In genomic region chr5:10759111-10759510, GRCh38 we compare ENCODE assay signal across 14 cellular contexts. TPM values are rescaled to one million over a fixed set of nuclear protein-coding genes. Genes with fewer than 3 reads are reported as not detected.
A peak's percentile ranks its signal among the peaks of the same experiment; 100 is the strongest.
DNase-seq lines count a peak whose midpoint lies in the region; ATAC-seq and TF ChIP-seq lines count a peak whose summit lies in the region.
"Had no signal": no experiment of that assay in that cellular context is flagged by ENCODE, and none has a peak within 500 bp of the region (broad histone marks: within the 10 kb centered on the region; RNA-seq: fewer than 3 reads in every experiment).

No MANE protein-coding gene starts in this region.

- no peak overlapping the region for H3K4me3 ChIP-seq in mammary epithelial cell (replicated peaks in 1 of 3; ENCODE audit: insufficient read depth in 1 of 3, low read depth in 2 of 3, low read length in 3 of 3)

- H3K9me3 ChIP-seq in mammary epithelial cell (replicated peaks; ENCODE audit: insufficient read depth, low read length): no peaks in the 10 kb centered on the region
- H3K9me3 ChIP-seq: BE2C, tibial nerve had no signal

- TF ChIP-seq CTCF in MCF 10A (IDR thresholded peaks at IDR 0.05; ENCODE audit: unreplicated experiment) (no peak), mammary epithelial cell (conservative IDR thresholded peaks at IDR 0.05 in 1 of 2, IDR thresholded peaks at IDR 0.05 in 1 of 2; ENCODE audit: extremely low read depth in 1 of 2, insufficient read depth in 1 of 2, low read depth in 1 of 2, low read length in 2 of 2) (no peak)

- in situ Hi-C loops in mammary epithelial cell (cut with MboI; ENCODE audit: low sequenced_read_pairs in 2 of 2): no loop called here

- H3K9me3 Mint-ChIP-seq in MCF 10A (ENCODE audit: unreplicated experiment): no peaks in the 10 kb centered on the region
- H3K9me3 Mint-ChIP-seq in activated CD4-positive, alpha-beta memory T cell treated with anti-CD3 and anti-CD28 coated beads, Interleukin-2, amount 10 ng/mL, durations not matched to agents 7 days and 5 days: no peaks in the 10 kb centered on the region

- intact Hi-C loops in MCF 10A (cut with micrococcal nuclease): no loop called here
- intact Hi-C loops in mammary epithelial cell (cut with micrococcal nuclease): no loop called here
- intact Hi-C loops in left colon (cut with DNase I, micrococcal nuclease): no loop called here

- peaks cover 3% of the 10 kb centered on the region for H3K4me1 ChIP-seq in mammary epithelial cell (ENCODE audit: insufficient read depth, low read length)

- H4K20me1 ChIP-seq in mammary epithelial cell (ENCODE audit: insufficient read depth, low read length): no peaks in the 10 kb centered on the region

- no peak overlapping the region for H3K27ac Mint-ChIP-seq in MCF 10A (ENCODE audit: low read depth, unreplicated experiment)
- no peak overlapping the region for H3K27ac Mint-ChIP-seq in activated CD4-positive, alpha-beta memory T cell treated with anti-CD3 and anti-CD28 coated beads, Interleukin-2, amount 10 ng/mL, durations not matched to agents 7 days and 5 days

- peaks cover 5% of the 10 kb centered on the region for H3K4me1 Mint-ChIP-seq in MCF 10A (ENCODE audit: insufficient read depth, unreplicated experiment)
- peaks cover 56% of the 10 kb centered on the region for H3K4me1 Mint-ChIP-seq in activated CD4-positive, alpha-beta memory T cell treated with anti-CD3 and anti-CD28 coated beads, Interleukin-2, amount 10 ng/mL, durations not matched to agents 7 days and 5 days

- no peaks in the 10 kb centered on the region for H3K27me3 Mint-ChIP-seq in MCF 10A (ENCODE audit: insufficient read depth, unreplicated experiment)
- no peaks in the 10 kb centered on the region for H3K27me3 Mint-ChIP-seq in activated CD4-positive, alpha-beta memory T cell treated with anti-CD3 and anti-CD28 coated beads, Interleukin-2, amount 10 ng/mL, durations not matched to agents 7 days and 5 days

- BruUV-seq in MCF 10A (replicated peaks; lab: Mats Ljungman, UMichigan): no TSS peak
- no TSS peak for BruUV-seq in mammary epithelial cell (replicated peaks; lab: Mats Ljungman, UMichigan)

- H3K79me2 ChIP-seq in mammary epithelial cell (ENCODE audit: insufficient read depth, low read length): peaks cover 68% of the 10 kb centered on the region

- peak overlapping the region; percentile 81 for H3K4me3 Mint-ChIP-seq in MCF 10A (ENCODE audit: unreplicated experiment)
- peak overlapping the region; percentile 52 for H3K4me3 Mint-ChIP-seq in activated CD4-positive, alpha-beta memory T cell treated with anti-CD3 and anti-CD28 coated beads, Interleukin-2, amount 10 ng/mL, durations not matched to agents 7 days and 5 days

- no peaks in the 10 kb centered on the region for H3K36me3 ChIP-seq in mammary epithelial cell (ENCODE audit: insufficient read depth, low read length)
- H3K36me3 ChIP-seq: BE2C had no signal

- peak; percentile 73 for ATAC-seq in left colon
- ATAC-seq: esophagus mucosa had no signal

- H3K27ac ChIP-seq in mammary epithelial cell (ENCODE audit: insufficient read depth, low read depth, low read length): no peak overlapping the region

- H3K36me3 Mint-ChIP-seq in MCF 10A (ENCODE audit: insufficient read depth, unreplicated experiment): peaks cover 18% of the 10 kb centered on the region
- peaks cover 16% of the 10 kb centered on the region for H3K36me3 Mint-ChIP-seq in activated CD4-positive, alpha-beta memory T cell treated with anti-CD3 and anti-CD28 coated beads, Interleukin-2, amount 10 ng/mL, durations not matched to agents 7 days and 5 days (ENCODE audit: low read depth)

- H2AFZ ChIP-seq in mammary epithelial cell (ENCODE audit: low read depth, low read length): no peak overlapping the region

- POLR2A ChIA-PET in MCF 10A (lab: Yijun Ruan, JAX): no interaction called here
- POLR2A ChIA-PET in activated CD4-positive, alpha-beta memory T cell treated with anti-CD3 and anti-CD28 coated beads, Interleukin-2, amount 10 ng/mL, durations not matched to agents 7 days and 5 days (lab: Charles Lee): no interaction called here

- 93% methylated on average over 5 of the region's 6 CpGs for WGBS in mammary epithelial cell (ENCODE audit: low coverage, missing lambda C conversion rate)

- CTCF ChIA-PET in MCF 10A (lab: Yijun Ruan, JAX): no interaction called here
- CTCF ChIA-PET in mammary epithelial cell (lab: Charles Lee; ENCODE audit: low non-redundant PET): no interaction called here
- CTCF ChIA-PET in activated CD4-positive, alpha-beta memory T cell treated with anti-CD3 and anti-CD28 coated beads, Interleukin-2, amount 10 ng/mL, durations not matched to agents 7 days and 5 days (lab: Charles Lee): no interaction called here

- dilution Hi-C loops in mammary epithelial cell (cut with HindIII; ENCODE audit: low sequenced_read_pairs): no loop called here

- H3K27me3 ChIP-seq in mammary epithelial cell (ENCODE audit: insufficient read depth, low read length): no peaks in the 10 kb centered on the region
- H3K27me3 ChIP-seq: BE2C, tibial nerve had no signal

- DNase-seq in MCF 10A (ENCODE audit: unreplicated experiment) (no peak), mammary epithelial cell (no peak), left colon (peak; percentile 62 to 71), NCI-H1436 treated with DMSO at 0.1 percent for 48 hours (lab: John Stamatoyannopoulos, UW) (no peak), NCI-H2171 (lab: John Stamatoyannopoulos, UW) (no peak)
- no peak for DNase-seq in activated CD4-positive, alpha-beta memory T cell treated with anti-CD3 and anti-CD28 coated beads, Interleukin-2, amount 10 ng/mL, durations not matched to agents 7 days and 5 days
- no peak for DNase-seq in stimulated activated CD4-positive, alpha-beta T cell treated with anti-CD3 and anti-CD28 coated beads, Interleukin-2, amount 100 ng/mL, for 48 hours
- no peak for DNase-seq in effector CD8-positive, alpha-beta T cell (lab: John Stamatoyannopoulos, UW)
- DNase-seq: activated CD4-positive, CD25-positive, alpha-beta regulatory T cell; BE2C; NCI-H187 treated with DMSO at 0.1 percent for 48 hours; occipital lobe had no signal

- H3K9ac ChIP-seq in mammary epithelial cell (ENCODE audit: insufficient read depth, low read length): no peak overlapping the region

- H3K4me2 ChIP-seq in mammary epithelial cell (ENCODE audit: insufficient read depth, low read depth, low read length): no peak overlapping the region

RNA-seq across cellular contexts. Expression of gene DAP, which starts 1.9 kb away (rescaled TPM):
- total RNA-seq in MCF 10A (2022) (114 and 123 TPM in 2 replicates), mammary epithelial cell (100 to 1,000 TPM in 1 of 2 donors, 10 to 100 TPM in 1; 15.3 to 102 TPM), left colon (100 to 1,000 TPM; 125 TPM)
- polyA plus RNA-seq in mammary epithelial cell: 54.4 TPM
- 103 TPM for polyA minus RNA-seq in mammary epithelial cell
- total RNA-seq in activated CD4-positive, alpha-beta memory T cell treated with anti-CD3 and anti-CD28 coated beads, Interleukin-2, amount 10 ng/mL, durations not matched to agents 7 days and 5 days: 10 to 100 TPM; 51.0 to 53.7 TPM

Comparison
In these comparisons a context has a peak if more than half of its experiments do, and no peak if none do; other contexts are left out.
1. DNase-seq: peak in left colon (2 of 2); none in MCF 10A (single experiment), mammary epithelial cell (single experiment), activated CD4-positive, alpha-beta memory T cell treated with anti-CD3 and anti-CD28 coated beads, Interleukin-2, amount 10 ng/mL, durations not matched to agents 7 days and 5 days (single experiment), stimulated activated CD4-positive, alpha-beta T cell treated with anti-CD3 and anti-CD28 coated beads, Interleukin-2, amount 100 ng/mL, for 48 hours (0 of 2), NCI-H1436 treated with DMSO at 0.1 percent for 48 hours (single experiment), NCI-H2171 (single experiment) and effector CD8-positive, alpha-beta T cell (single experiment).